ENCODE assay signal across 27 cellular contexts in the genomic region with DNA sequence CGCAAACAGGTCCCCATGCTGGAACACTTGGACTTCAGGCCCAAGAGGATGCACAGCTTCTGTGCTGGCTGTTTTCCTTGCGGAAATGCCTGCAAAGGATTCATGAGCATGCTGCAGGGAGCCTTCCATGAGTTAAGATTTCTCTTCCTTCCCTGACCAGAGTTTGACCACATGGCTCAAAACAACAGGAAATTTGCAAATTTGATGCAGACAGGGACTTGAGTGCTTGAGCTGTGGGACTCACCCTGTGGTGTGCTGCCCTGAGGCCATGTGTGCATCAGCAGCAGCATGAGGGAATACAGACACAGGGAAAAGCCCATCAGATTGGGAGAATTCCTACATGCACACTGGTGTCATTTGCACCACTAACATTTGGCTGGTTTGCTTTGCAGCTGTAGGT.
"Had no signal": no experiment of that assay in that cellular context is flagged by ENCODE, and none has a peak within 500 bp of the region (broad histone marks: within the 10 kb centered on the region; RNA-seq: fewer than 3 reads in every experiment).

No MANE protein-coding gene starts in this region.

- H3K4me3 ChIP-seq: ascending aorta, body of pancreas, MG63, PC-9 had no signal

- H3K9ac ChIP-seq: KMS-11 had no signal

- ATAC-seq: activated CD4-positive, alpha-beta T cell treated with anti-CD3 and anti-CD28 coated beads for 36 hours; activated CD8-positive, alpha-beta T cell treated with anti-CD3 and anti-CD28 coated beads for 36 hours; body of pancreas; T-cell had no signal

- H3K36me3 Mint-ChIP-seq: activated naive CD4-positive, alpha-beta T cell treated with anti-CD3 and anti-CD28 coated beads, Interleukin-2, amount 50 U/mL, for 24 hours; T-cell had no signal

- H3K36me3 ChIP-seq: ascending aorta, MG63 had no signal

- DNase-seq: activated CD4-positive, alpha-beta T cell treated with anti-CD3 and anti-CD28 coated beads for 36 hours; activated CD8-positive, alpha-beta memory T cell treated with anti-CD3 and anti-CD28 coated beads, Interleukin-2, amount 50 U/mL, for 48 hours; activated CD8-positive, alpha-beta T cell treated with anti-CD3 and anti-CD28 coated beads for 36 hours; activated effector memory CD4-positive, alpha-beta T cell treated with Interleukin-2 at 50 U/mL for 16 hours; activated naive CD4-positive, alpha-beta T cell; activated T-cell treated with anti-CD3 and anti-CD28 coated beads, Interleukin-2, amount 50 U/mL, for 24 hours; body of pancreas; MG63; NCI-H1092 treated with DMSO at 0.1 percent for 48 hours; NCI-H1417 treated with DMSO at 0.1 percent for 48 hours; NCI-H1694; NCI-H2029; NCI-H2107; NCI-H2171 treated with DMSO at 0.1 percent for 48 hours; NCI-H226; NCI-H69; PC-9; SIG-M5; T-cell; T-helper 2 cell; T1000 had no signal

- H3K27ac Mint-ChIP-seq: activated CD4-positive, alpha-beta T cell treated with anti-CD3 and anti-CD28 coated beads for 36 hours; activated CD8-positive, alpha-beta T cell treated with anti-CD3 and anti-CD28 coated beads for 36 hours; activated naive CD4-positive, alpha-beta T cell treated with anti-CD3 and anti-CD28 coated beads, Interleukin-2, amount 50 U/mL, for 24 hours; activated T-cell treated with anti-CD3 and anti-CD28 coated beads, Interleukin-2, amount 50 U/mL, for 24 hours; activated T-helper 1 cell treated with anti-CD3 and anti-CD28 coated beads, Interleukin-12 subunit alpha, Interleukin-12 subunit beta, Interleukin-2, Interleukin-4 antibody, amounts not matched to agents 30 ng/mL and 10 ng/mL and 1 ng/mL, durations not matched to agents 14 hours and 24 hours and 36 hours; T-cell had no signal

- H3K27me3 Mint-ChIP-seq: activated CD4-positive, alpha-beta T cell treated with anti-CD3 and anti-CD28 coated beads for 36 hours; activated CD8-positive, alpha-beta T cell treated with anti-CD3 and anti-CD28 coated beads for 36 hours; activated naive CD4-positive, alpha-beta T cell treated with anti-CD3 and anti-CD28 coated beads, Interleukin-2, amount 50 U/mL, for 24 hours; activated T-cell treated with anti-CD3 and anti-CD28 coated beads, Interleukin-2, amount 50 U/mL, for 24 hours; central memory CD8-positive, alpha-beta T cell; T-cell had no signal

- H3K27me3 ChIP-seq: ascending aorta, body of pancreas, MG63 had no signal

- H3K4me2 ChIP-seq: KMS-11, PC-9 had no signal

- H3K4me1 Mint-ChIP-seq: activated CD4-positive, alpha-beta T cell treated with anti-CD3 and anti-CD28 coated beads for 36 hours; activated naive CD4-positive, alpha-beta T cell treated with anti-CD3 and anti-CD28 coated beads, Interleukin-2, amount 50 U/mL, for 24 hours; central memory CD8-positive, alpha-beta T cell; T-cell had no signal

- H2AFZ ChIP-seq: PC-9 had no signal

- H3K4me3 Mint-ChIP-seq: activated CD4-positive, alpha-beta T cell treated with anti-CD3 and anti-CD28 coated beads for 36 hours; activated CD8-positive, alpha-beta T cell treated with anti-CD3 and anti-CD28 coated beads for 36 hours; activated naive CD4-positive, alpha-beta T cell treated with anti-CD3 and anti-CD28 coated beads, Interleukin-2, amount 50 U/mL, for 24 hours; activated T-cell treated with anti-CD3 and anti-CD28 coated beads, Interleukin-2, amount 50 U/mL, for 24 hours; activated T-helper 1 cell treated with anti-CD3 and anti-CD28 coated beads, Interleukin-12 subunit alpha, Interleukin-12 subunit beta, Interleukin-2, Interleukin-4 antibody, amounts not matched to agents 30 ng/mL and 10 ng/mL and 1 ng/mL, durations not matched to agents 14 hours and 24 hours and 36 hours; central memory CD8-positive, alpha-beta T cell; T-cell had no signal

- H3K9me3 Mint-ChIP-seq: activated naive CD4-positive, alpha-beta T cell treated with anti-CD3 and anti-CD28 coated beads, Interleukin-2, amount 50 U/mL, for 24 hours; activated T-cell treated with anti-CD3 and anti-CD28 coated beads, Interleukin-2, amount 50 U/mL, for 24 hours had no signal

- H3K27ac ChIP-seq: ascending aorta, body of pancreas, KMS-11, PC-9, VCaP had no signal

- H3K9me3 ChIP-seq: ascending aorta, body of pancreas, MG63 had no signal

- H3K4me1 ChIP-seq: ascending aorta, body of pancreas had no signal
